Comparison of ENCODE assay signal across 31 cellular contexts in genomic region chr21:36692844-36693143, GRCh38. TPM values are rescaled to one million over a fixed set of nuclear protein-coding genes. Genes with fewer than 3 reads are reported as not detected.
DNase-seq lines count a peak whose midpoint lies in the region; ATAC-seq, FAIRE-seq and TF ChIP-seq lines count a peak whose summit lies in the region.
"Had no signal": no experiment of that assay in that cellular context is flagged by ENCODE, and none has a peak within 500 bp of the region (broad histone marks: within the 10 kb centered on the region; RNA-seq: fewer than 3 reads in every experiment).

No MANE protein-coding gene starts in this region.

- DNase-seq in astrocyte (ENCODE audit: low read depth) (no peak), NCI-H187 (lab: John Stamatoyannopoulos, UW) (no peak), T-helper 2 cell (no peak), progenitor cell of endocrine pancreas (ENCODE audit: low spot score, unreplicated experiment) (no peak)
- no peak for DNase-seq in stimulated activated naive B cell treated with anti-CD40 and anti-IgM and Interleukin-4, amounts not matched to agents 10 μg/mL and 1 μg/mL and 100 μg/mL, for 72 hours
- DNase-seq in stimulated activated CD4-positive, alpha-beta T cell treated with anti-CD3 and anti-CD28 coated beads, Interleukin-2, amount 100 ng/mL, for 24 hours, result no peak
- DNase-seq: activated CD4-positive, alpha-beta memory T cell treated with anti-CD3 and anti-CD28 coated beads for 36 hours; activated CD8-positive, alpha-beta memory T cell treated with anti-CD3 and anti-CD28 coated beads, Interleukin-2, amount 50 U/mL, for 4 hours; activated naive CD4-positive, alpha-beta T cell treated with anti-CD3 and anti-CD28 coated beads, Interleukin-2, amount 50 U/mL, for 16 hours; COR-L47; DMS79; effector memory CD4-positive, alpha-beta T cell; foreskin melanocyte; hippocampal formation; left ventricle myocardium superior; NCI-H1105 treated with DMSO at 0.1 percent for 48 hours; NCI-H2029 treated with DMSO at 0.1 percent for 48 hours; NCI-H226; stimulated activated CD4-positive, alpha-beta T cell treated with anti-CD3 and anti-CD28 coated beads, Interleukin-2, amount 100 ng/mL, for 48 hours; T-cell had no signal

- H3K79me2 ChIP-seq in astrocyte (ENCODE audit: insufficient read depth, low read length), result no peaks in the 10 kb centered on the region

- H3K9me3 Mint-ChIP-seq in astrocyte (ENCODE audit: unreplicated experiment), result peaks cover 17% of the 10 kb centered on the region
- no peaks in the 10 kb centered on the region for H3K9me3 Mint-ChIP-seq in stimulated activated naive B cell treated with anti-CD40 and anti-IgM and Interleukin-4, amounts not matched to agents 10 μg/mL and 1 μg/mL and 100 μg/mL, for 72 hours
- no peaks in the 10 kb centered on the region for H3K9me3 Mint-ChIP-seq in progenitor cell of endocrine pancreas (ENCODE audit: low read depth)
- H3K9me3 Mint-ChIP-seq: activated CD4-positive, alpha-beta memory T cell treated with anti-CD3 and anti-CD28 coated beads for 36 hours; activated T-helper 17 cell treated with anti-CD3 and anti-CD28 coated beads, Interleukin-2, amount 50 U/mL, for 72 hours; T-cell had no signal

- H3K4me1 ChIP-seq in HUES6 (ENCODE audit: control insufficient read depth, insufficient read depth, low read length) (peaks cover 40% of the 10 kb centered on the region), astrocyte (ENCODE audit: insufficient read depth, low read length) (peaks cover 5% of the 10 kb centered on the region)
- H3K4me1 ChIP-seq: SJSA1 had no signal

- H3K27me3 Mint-ChIP-seq in astrocyte (ENCODE audit: low read depth, unreplicated experiment) (peaks cover 67% of the 10 kb centered on the region), progenitor cell of endocrine pancreas (peaks cover 96% of the 10 kb centered on the region)
- H3K27me3 Mint-ChIP-seq in stimulated activated naive B cell treated with anti-CD40 and anti-IgM and Interleukin-4, amounts not matched to agents 10 μg/mL and 1 μg/mL and 100 μg/mL, for 72 hours, result peaks cover 72 to 81% of the 10 kb centered on the region in 2 donors

- H3K27ac Mint-ChIP-seq in astrocyte (ENCODE audit: unreplicated experiment) (no peak overlapping the region), progenitor cell of endocrine pancreas (no peak overlapping the region)
- H3K27ac Mint-ChIP-seq in stimulated activated naive B cell treated with anti-CD40 and anti-IgM and Interleukin-4, amounts not matched to agents 10 μg/mL and 1 μg/mL and 100 μg/mL, for 72 hours, result peak overlapping the region; percentile 65
- H3K27ac Mint-ChIP-seq: activated CD4-positive, alpha-beta memory T cell treated with anti-CD3 and anti-CD28 coated beads for 36 hours; activated T-helper 17 cell treated with anti-CD3 and anti-CD28 coated beads, Interleukin-2, amount 50 U/mL, for 72 hours had no signal

- no peaks in the 10 kb centered on the region for H3K9me3 ChIP-seq in HUES6 (ENCODE audit: control insufficient read depth, insufficient read depth, low read depth, low read length)
- peaks cover 5% of the 10 kb centered on the region for H3K9me3 ChIP-seq in astrocyte (ENCODE audit: insufficient read depth, low read depth, low read length)
- H3K9me3 ChIP-seq in iPS-18c (ENCODE audit: control insufficient read depth, insufficient read depth, low read length), result peaks cover 5% of the 10 kb centered on the region

- no peak for ATAC-seq in stimulated activated naive B cell treated with anti-CD40 and anti-IgM and Interleukin-4, amounts not matched to agents 10 μg/mL and 1 μg/mL and 100 μg/mL, for 72 hours (replicated peaks)
- ATAC-seq: activated T-helper 17 cell treated with anti-CD3 and anti-CD28 coated beads, Interleukin-2, amount 50 U/mL, for 72 hours; K562; left ventricle myocardium superior had no signal

- H3K4me2 ChIP-seq in astrocyte (ENCODE audit: low read length), result peak overlapping the region; percentile 11
- H3K4me2 ChIP-seq: BLaER1 treated with 17β-estradiol and CSF1 and Interleukin-3, amounts not matched to agents 10 nM and 100 nM had no signal

- H3K36me3 Mint-ChIP-seq in astrocyte (ENCODE audit: low read depth, unreplicated experiment) (peaks cover 5% of the 10 kb centered on the region), progenitor cell of endocrine pancreas (ENCODE audit: insufficient read depth) (no peaks in the 10 kb centered on the region)
- no peaks in the 10 kb centered on the region for H3K36me3 Mint-ChIP-seq in stimulated activated naive B cell treated with anti-CD40 and anti-IgM and Interleukin-4, amounts not matched to agents 10 μg/mL and 1 μg/mL and 100 μg/mL, for 72 hours
- H3K36me3 Mint-ChIP-seq: activated CD4-positive, alpha-beta memory T cell treated with anti-CD3 and anti-CD28 coated beads for 36 hours; T-cell had no signal

- H3K4me3 Mint-ChIP-seq in astrocyte (ENCODE audit: unreplicated experiment), result peak overlapping the region; percentile 74
- H3K4me3 Mint-ChIP-seq in stimulated activated naive B cell treated with anti-CD40 and anti-IgM and Interleukin-4, amounts not matched to agents 10 μg/mL and 1 μg/mL and 100 μg/mL, for 72 hours, result no peak overlapping the region
- H3K4me3 Mint-ChIP-seq in progenitor cell of endocrine pancreas (ENCODE audit: low read depth), result no peak overlapping the region
- H3K4me3 Mint-ChIP-seq: activated CD4-positive, alpha-beta memory T cell treated with anti-CD3 and anti-CD28 coated beads for 36 hours had no signal

- H3K27ac ChIP-seq in HUES6 (ENCODE audit: low read depth, low read length) (no peak overlapping the region), astrocyte (ENCODE audit: low read depth, low read length) (no peak overlapping the region)
- H3K27ac ChIP-seq: BLaER1 treated with 17β-estradiol and CSF1 and Interleukin-3, amounts not matched to agents 10 nM and 100 nM; cardiac muscle cell; coronary artery; esophagus muscularis mucosa; SJSA1 had no signal

- peaks cover 26% of the 10 kb centered on the region for H4K20me1 ChIP-seq in astrocyte (ENCODE audit: insufficient read depth, low read length)

- no peak for FAIRE-seq in astrocyte (lab: Jason Lieb, UNC)
- FAIRE-seq: K562, RCC 7860 had no signal

- H3K27me3 ChIP-seq in HUES6 (ENCODE audit: control insufficient read depth, insufficient read depth, low read length) (peaks cover 98% of the 10 kb centered on the region), astrocyte (ENCODE audit: insufficient read depth, low read length) (peaks cover 97% of the 10 kb centered on the region)

- no peak overlapping the region for H3K9ac ChIP-seq in HUES6 (ENCODE audit: low read length)
- no peak overlapping the region for H3K9ac ChIP-seq in astrocyte (ENCODE audit: low read length)
- H3K9ac ChIP-seq: BLaER1 treated with 17β-estradiol and CSF1 and Interleukin-3, amounts not matched to agents 10 nM and 100 nM had no signal

- TF ChIP-seq CTCF in astrocyte (IDR thresholded peaks at IDR 0.05; ENCODE audit: insufficient read depth, low read depth, low read length), result no peak
- TF ChIP-seq CTCF in progenitor cell of endocrine pancreas (IDR thresholded peaks at IDR 0.05; ENCODE audit: unreplicated experiment), result no peak

- H3K36me3 ChIP-seq in HUES6 (ENCODE audit: control insufficient read depth, insufficient read depth, low read length), result no peaks in the 10 kb centered on the region
- H3K36me3 ChIP-seq in astrocyte (ENCODE audit: insufficient read depth, low read length), result no peaks in the 10 kb centered on the region
- H3K36me3 ChIP-seq: BLaER1 treated with 17β-estradiol and CSF1 and Interleukin-3, amounts not matched to agents 10 nM and 100 nM; cardiac muscle cell; esophagus muscularis mucosa; SJSA1 had no signal

- H2AFZ ChIP-seq in astrocyte (ENCODE audit: low read depth, low read length), result no peak overlapping the region

- peaks cover 27% of the 10 kb centered on the region for H3K4me1 Mint-ChIP-seq in astrocyte (ENCODE audit: low read depth, unreplicated experiment)
- peaks cover 2 to 30% of the 10 kb centered on the region in 2 donors for H3K4me1 Mint-ChIP-seq in stimulated activated naive B cell treated with anti-CD40 and anti-IgM and Interleukin-4, amounts not matched to agents 10 μg/mL and 1 μg/mL and 100 μg/mL, for 72 hours
- peaks cover 7% of the 10 kb centered on the region for H3K4me1 Mint-ChIP-seq in progenitor cell of endocrine pancreas (ENCODE audit: low read depth)

- H3K4me3 ChIP-seq in HUES6 (ENCODE audit: low read depth, low read length), result peak overlapping the region; percentile 40
- no peak overlapping the region for H3K4me3 ChIP-seq in astrocyte (ENCODE audit: insufficient read depth, low read depth, low read length)
- peak overlapping the region; percentile 31; the same call in 1 of the 2 replicates for H3K4me3 ChIP-seq in iPS-18c (ENCODE audit: insufficient read depth, low read depth, low read length)
- H3K4me3 ChIP-seq: coronary artery, K562, SJSA1 had no signal

RNA-seq across cellular contexts. Expression of gene SIM2, which starts 6.1 kb away (rescaled TPM):
- total RNA-seq in astrocyte (9.2 and 12.8 TPM in 2 replicates), progenitor cell of endocrine pancreas (0.31 and 0.38 TPM in 2 replicates)
- total RNA-seq: cardiac muscle cell, left ventricle myocardium superior, mesenteric fat pad had no signal
